Comparison of ENCODE assay signal across 5 cellular contexts in genomic region chr12:113495941-113496340, GRCh38. TPM values are rescaled to one million over a fixed set of nuclear protein-coding genes. Genes with fewer than 3 reads are reported as not detected.
"Had no signal": no experiment of that assay in that cellular context is flagged by ENCODE, and none has a peak within 500 bp of the region (broad histone marks: within the 10 kb centered on the region; RNA-seq: fewer than 3 reads in every experiment).

No MANE protein-coding gene starts in this region.

RNA-seq across cellular contexts. Expression of gene LHX5, which starts 24.3 kb away (rescaled TPM):
- total RNA-seq: HepG2, HT-29, HT1080, IMR-90 had no signal
- polyA plus RNA-seq: HepG2, IgD-negative memory B cell, IMR-90 had no signal
